1 cellular context compared by ENCODE assay signal in the genomic region with DNA sequence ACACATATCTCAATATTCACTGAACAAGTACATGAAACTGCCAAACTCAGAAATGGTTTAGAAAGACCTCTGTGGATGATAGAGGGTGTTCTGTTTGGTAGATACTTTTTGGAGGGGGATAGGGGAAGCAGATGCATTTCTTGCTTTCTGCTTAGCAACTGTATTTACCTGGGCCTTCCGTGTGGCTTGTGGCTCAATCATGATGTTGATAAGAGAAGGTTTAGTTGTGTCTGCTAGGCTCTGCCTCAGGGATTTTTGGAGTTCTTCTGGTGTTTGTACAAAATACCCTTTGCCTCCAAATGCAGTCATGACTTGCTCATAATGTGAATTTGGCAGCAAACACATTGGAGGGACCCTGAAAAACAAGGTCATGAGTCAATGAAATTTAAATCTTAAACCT.
TF ChIP-seq lines count a peak whose summit lies in the region.

No MANE protein-coding gene starts in this region.

TF ChIP-seq in IMR-90, 13 proteins besides CTCF, POLR2A, EP300 and RAD21 (continued from another document):
- TF ChIP-seq ELK1 (IDR thresholded peaks at IDR 0.05; ENCODE audit: borderline replicate concordance, low read depth, low read length), result no peak
- no peak for TF ChIP-seq USF2 (IDR thresholded peaks at IDR 0.05; ENCODE audit: low read depth, low read length)
- no peak for TF ChIP-seq CHD1 (IDR thresholded peaks at IDR 0.05; ENCODE audit: low read depth, low read length)
- TF ChIP-seq RFX5 (IDR thresholded peaks at IDR 0.05; ENCODE audit: low read depth, low read length), result no peak
- no peak for TF ChIP-seq FOS (IDR thresholded peaks at IDR 0.05; ENCODE audit: low read depth, low read length)
- TF ChIP-seq SMC3 (IDR thresholded peaks at IDR 0.05; ENCODE audit: low read depth, low read length), result no peak
